In genomic region chr19:43934985-43935708, GRCh38 we compare ENCODE assay signal across 8 cellular contexts. TPM values are rescaled to one million over a fixed set of nuclear protein-coding genes. Genes with fewer than 3 reads are reported as not detected.
DNase-seq lines count a peak whose midpoint lies in the region; ATAC-seq, FAIRE-seq and TF ChIP-seq lines count a peak whose summit lies in the region.

ZNF45 (minus strand) TSS chr19:43935282; CDS start chr19:43922185, 13,097 bp downstream.

- H3K4me1 ChIP-seq in NT2/D1 (ENCODE audit: insufficient read depth, insufficient read length) (no peaks in the 10 kb centered on the region), H1 (replicated peaks in 1 of 4; ENCODE audit: control insufficient read depth in 3 of 4, insufficient read depth in 4 of 4, low read length in 3 of 4) (peaks cover 0 to 5% (median 1%) of the 10 kb centered on the region in 4 experiments; a peak in 1 of 7 replicates), mesenchymal stem cell (ENCODE audit: control insufficient read depth, insufficient read depth, low read depth, low read length) (no peaks in the 10 kb centered on the region)

- H4K91ac ChIP-seq in H1 (replicated peaks; ENCODE audit: insufficient read length, low read length) (no peak within 1 kb of the TSS), mesenchymal stem cell (ENCODE audit: low read length) (peak within 1 kb of the TSS; percentile 83)

- H3K4me1 Mint-ChIP-seq in activated CD8-positive, alpha-beta memory T cell treated with anti-CD3 and anti-CD28 coated beads, Interleukin-2, amount 10 ng/mL, durations not matched to agents 7 days and 5 days, result peaks cover 16% of the 10 kb centered on the region

- H3K23ac ChIP-seq in H1 (ENCODE audit: insufficient read length), result no peak within 1 kb of the TSS
- peak within 1 kb of the TSS in 1 of 2 experiments; percentile 79 for H3K23ac ChIP-seq in mesenchymal stem cell (ENCODE audit: low read length in 2 of 2)

- FAIRE-seq in HTR-8/SVneo (lab: Jason Lieb, UNC) (peak; percentile 59), H1 (lab: Jason Lieb, UNC) (peak; percentile 32)

- H3K9ac ChIP-seq in NT2/D1 (ENCODE audit: insufficient read length, low read depth) (peak within 1 kb of the TSS; percentile 92), H1 (replicated peaks in 1 of 4; ENCODE audit: extremely low read depth in 1 of 4, low read depth in 3 of 4, low read length in 3 of 4) (peak within 1 kb of the TSS; percentile 40 to 87 (median 60)), mesenchymal stem cell (ENCODE audit: low read length) (peak within 1 kb of the TSS; percentile 88)

- peaks cover 0 to 8% of the 10 kb centered on the region in 2 experiments; a peak in 1 of 4 replicates for H3K79me2 ChIP-seq in H1 (ENCODE audit: control insufficient read depth in 1 of 2, insufficient read depth in 2 of 2, low read length in 2 of 2)

- no peak within 1 kb of the TSS; the same call in 1 of the 2 replicates for H2BK5ac ChIP-seq in H1 (ENCODE audit: low read depth, low read length)
- H2BK5ac ChIP-seq in mesenchymal stem cell (ENCODE audit: low read depth, low read length, poor library complexity, severe bottlenecking), result peak within 1 kb of the TSS; percentile 21

- H3K4me2 ChIP-seq in H1 (ENCODE audit: insufficient read depth in 1 of 2, low read depth in 2 of 2, low read length in 2 of 2) (peak within 1 kb of the TSS; percentile 74 to 92), mesenchymal stem cell (ENCODE audit: low read length, poor library complexity, severe bottlenecking) (peak within 1 kb of the TSS; percentile 79)

- H3K27me3 ChIP-seq in NT2/D1 (ENCODE audit: insufficient read depth, insufficient read length) (no peaks in the 10 kb centered on the region), H1 (replicated peaks in 1 of 4; ENCODE audit: control insufficient read depth in 3 of 4, extremely low read depth in 1 of 4, insufficient read depth in 3 of 4, low read length in 3 of 4) (no peaks in the 10 kb centered on the region), mesenchymal stem cell (ENCODE audit: control insufficient read depth in 1 of 2, insufficient read depth in 1 of 2, low read length in 2 of 2) (no peaks in the 10 kb centered on the region)

- peak within 1 kb of the TSS; percentile 90 for H3K27ac Mint-ChIP-seq in activated CD8-positive, alpha-beta memory T cell treated with anti-CD3 and anti-CD28 coated beads, Interleukin-2, amount 10 ng/mL, durations not matched to agents 7 days and 5 days

- H2BK12ac ChIP-seq in H1 (ENCODE audit: low read depth, low read length), result no peak within 1 kb of the TSS
- no peak within 1 kb of the TSS for H2BK12ac ChIP-seq in mesenchymal stem cell (ENCODE audit: low read length in 2 of 2)

- no peaks in the 10 kb centered on the region for H3K23me2 ChIP-seq in H1 (ENCODE audit: low read depth, low read length)

- 3% methylated on average over 39 of the region's 42 CpGs; no CpG with 5 or more reads in 1 of the 2 experiments for WGBS in H1 (ENCODE audit: extremely low coverage in 1 of 2, insufficient coverage in 1 of 2, insufficient read length in 1 of 2, insufficient replicate concordance in 2 of 2, low coverage in 1 of 2, low lambda C conversion rate in 2 of 2, missing lambda C conversion rate in 1 of 2), 2 experiments
- WGBS in mesenchymal stem cell, result under 1% methylated on average over 42 of the region's 42 CpGs

- H2AFZ ChIP-seq in H1 (ENCODE audit: low read length) (peak within 1 kb of the TSS; percentile 99), mesenchymal stem cell (ENCODE audit: low read depth, low read length) (peak within 1 kb of the TSS; percentile 66)

- H2AK5ac ChIP-seq in H1 (ENCODE audit: low read depth, low read length) (no peak within 1 kb of the TSS), mesenchymal stem cell (ENCODE audit: low read length, severe bottlenecking) (no peak within 1 kb of the TSS)

- peak in 1 of 2 experiments; percentile 45; a peak in 1 of 3 replicates for TF ChIP-seq POLR2A in H1 (IDR thresholded peaks at IDR 0.05; ENCODE audit: control extremely low read depth in 1 of 2, low read depth in 2 of 2, low read length in 2 of 2)

- TF ChIP-seq EP300 in H1 (IDR thresholded peaks at IDR 0.05; ENCODE audit: borderline replicate concordance in 1 of 2, low read depth in 2 of 2, low read length in 2 of 2), result no peak

- H3K18ac ChIP-seq in H1 (ENCODE audit: extremely low read depth, low read length) (peak within 1 kb of the TSS; percentile 97), mesenchymal stem cell (ENCODE audit: low read depth in 1 of 2, low read length in 2 of 2) (peak within 1 kb of the TSS; percentile 44 to 70)

- POLR2A ChIA-PET in H1 (lab: Charles Lee; ENCODE audit: partially characterized antibody), result interaction anchor here (0.9 to 2.2 kb wide), 9 partner anchors 9 to 370 kb away, joined by 3 to 12 read pairs (median 3); partner anchors contain the start of genes ZNF155, ZNF221 and ZNF235

- no peak; a peak in 1 of 4 replicates for TF ChIP-seq RAD21 in H1 (IDR thresholded peaks at IDR 0.05 in 1 of 2, conservative IDR thresholded peaks at IDR 0.05 in 1 of 2; ENCODE audit: low read depth in 2 of 2, low read length in 2 of 2)

- peak within 1 kb of the TSS; percentile 65; the same call in 1 of the 2 replicates for H4K8ac ChIP-seq in H1 (ENCODE audit: extremely low read depth, insufficient read depth, low read length)
- peak within 1 kb of the TSS; percentile 97 for H4K8ac ChIP-seq in mesenchymal stem cell (ENCODE audit: low read length)

- H3K4me3 ChIP-seq in NT2/D1 (ENCODE audit: insufficient read length, low read depth) (peak within 1 kb of the TSS; percentile 81), H1 (ENCODE audit: extremely low read depth in 1 of 4, insufficient read depth in 2 of 4, low read depth in 3 of 4, low read length in 4 of 4) (peak within 1 kb of the TSS; percentile 68 to 93 (median 86)), mesenchymal stem cell (ENCODE audit: insufficient read depth in 1 of 2, low read depth in 1 of 2, low read length in 2 of 2) (peak within 1 kb of the TSS; percentile 74 to 87)

- peaks cover 9% of the 10 kb centered on the region for H3K9me3 Mint-ChIP-seq in activated CD8-positive, alpha-beta memory T cell treated with anti-CD3 and anti-CD28 coated beads, Interleukin-2, amount 10 ng/mL, durations not matched to agents 7 days and 5 days (ENCODE audit: low read depth)

- H3K9me3 ChIP-seq in NT2/D1 (ENCODE audit: insufficient read depth, low read length), result no peaks in the 10 kb centered on the region
- H3K9me3 ChIP-seq in H1 (ENCODE audit: insufficient read depth in 2 of 2, low read depth in 1 of 2, low read length in 1 of 2), result peaks cover 0 to 7% of the 10 kb centered on the region in 2 experiments; a peak in 2 of 4 replicates
- no peaks in the 10 kb centered on the region for H3K9me3 ChIP-seq in mesenchymal stem cell (ENCODE audit: control insufficient read depth, low read length)

- H2BK120ac ChIP-seq in H1 (replicated peaks; ENCODE audit: low read depth, low read length), result no peak within 1 kb of the TSS
- H2BK120ac ChIP-seq in mesenchymal stem cell (ENCODE audit: low read depth, low read length), result peak within 1 kb of the TSS; percentile 61

- H2BK15ac ChIP-seq in H1 (ENCODE audit: low read length), result no peak within 1 kb of the TSS
- peak within 1 kb of the TSS; percentile 83 for H2BK15ac ChIP-seq in mesenchymal stem cell (ENCODE audit: low read depth, poor library complexity, severe bottlenecking)

- H3K27ac ChIP-seq in H1 (ENCODE audit: low read depth, low read length) (peak within 1 kb of the TSS; percentile 28; the same call in 1 of the 2 replicates), mesenchymal stem cell (ENCODE audit: low read length, poor library complexity, severe bottlenecking) (peak within 1 kb of the TSS; percentile 89)

- peaks cover 31% of the 10 kb centered on the region for H3K36me3 Mint-ChIP-seq in activated CD8-positive, alpha-beta memory T cell treated with anti-CD3 and anti-CD28 coated beads, Interleukin-2, amount 10 ng/mL, durations not matched to agents 7 days and 5 days

- peak within 1 kb of the TSS; percentile 12 for H3K56ac ChIP-seq in H1 (replicated peaks; ENCODE audit: insufficient read length, low read depth, low read length)

- DNase-seq in CMK (ENCODE audit: low read depth), result peak; percentile 71
- peak; percentile 91 for DNase-seq in HTR-8/SVneo (ENCODE audit: insufficient read length, low spot score)
- peak; percentile 57 for DNase-seq in NT2/D1 (ENCODE audit: low read depth, low spot score)
- peak; percentile 91 for DNase-seq in activated CD8-positive, alpha-beta memory T cell treated with anti-CD3 and anti-CD28 coated beads, Interleukin-2, amount 10 ng/mL, durations not matched to agents 7 days and 5 days
- DNase-seq in H1 (ENCODE audit: low read depth in 1 of 2, low spot score in 2 of 2), result peak in 1 of 2 experiments; percentile 88
- DNase-seq in mesenchymal stem cell, result peak; percentile 94
- peak; percentile 75 for DNase-seq in stimulated activated CD8-positive, alpha-beta memory T cell treated with anti-CD3 and anti-CD28 coated beads, Interleukin-12 subunit alpha, Interleukin-12 subunit beta, amount 100 ng/mL, for 4 hours (ENCODE audit: low read depth)

- H4K5ac ChIP-seq in H1 (ENCODE audit: insufficient read length, low read depth, low read length), result peak within 1 kb of the TSS; percentile 93

- H3K4ac ChIP-seq in H1 (replicated peaks; ENCODE audit: insufficient read length, low read depth, low read length) (no peak within 1 kb of the TSS), mesenchymal stem cell (ENCODE audit: low read depth in 1 of 2, low read length in 2 of 2) (peak within 1 kb of the TSS; percentile 62 to 81)

- no peaks in the 10 kb centered on the region for H4K20me1 ChIP-seq in H1 (replicated peaks in 1 of 2; ENCODE audit: control insufficient read depth in 1 of 2, insufficient read depth in 2 of 2, low read length in 2 of 2)

- no peak within 1 kb of the TSS for H2BK20ac ChIP-seq in H1 (ENCODE audit: low read length)

- H3K27me3 Mint-ChIP-seq in activated CD8-positive, alpha-beta memory T cell treated with anti-CD3 and anti-CD28 coated beads, Interleukin-2, amount 10 ng/mL, durations not matched to agents 7 days and 5 days, result no peaks in the 10 kb centered on the region

- CTCF ChIA-PET in activated CD8-positive, alpha-beta memory T cell treated with anti-CD3 and anti-CD28 coated beads, Interleukin-2, amount 10 ng/mL, durations not matched to agents 7 days and 5 days (lab: Charles Lee), result interaction anchor here (1.0 to 1.7 kb wide), 8 partner anchors 11 to 415 kb away, joined by 3 to 18 read pairs (median 3); partner anchors contain the start of genes ZNF221, ZNF224 and ZNF283
- CTCF ChIA-PET in H1 (lab: Charles Lee; ENCODE audit: partially characterized antibody), result interaction anchor here (0.6 to 1.5 kb wide), 3 partner anchors 15 to 190 kb away, joined by 3 to 5 read pairs (median 3); no protein-coding TSS in a partner anchor

- H3K14ac ChIP-seq in H1 (ENCODE audit: insufficient read length) (no peak within 1 kb of the TSS), mesenchymal stem cell (ENCODE audit: low read length in 2 of 2) (peak within 1 kb of the TSS in 1 of 2 experiments; percentile 53)

- TF ChIP-seq CTCF in H1 (IDR thresholded peaks at IDR 0.05; ENCODE audit: control extremely low read depth in 1 of 3, insufficient read depth in 1 of 3, low read depth in 1 of 3, low read length in 3 of 3), result no peak

- no peaks in the 10 kb centered on the region for H3K79me1 ChIP-seq in H1 (ENCODE audit: low read depth, low read length)
- peaks cover 13% of the 10 kb centered on the region for H3K79me1 ChIP-seq in mesenchymal stem cell (replicated peaks; ENCODE audit: low read length, poor library complexity, severe bottlenecking)

- peak within 1 kb of the TSS; percentile 91 for H3K4me3 Mint-ChIP-seq in activated CD8-positive, alpha-beta memory T cell treated with anti-CD3 and anti-CD28 coated beads, Interleukin-2, amount 10 ng/mL, durations not matched to agents 7 days and 5 days

- H3K36me3 ChIP-seq in NT2/D1 (ENCODE audit: insufficient read depth, insufficient read length, low read length) (peaks cover 30% of the 10 kb centered on the region), H1 (ENCODE audit: control insufficient read depth in 2 of 4, insufficient read depth in 4 of 4, low read length in 3 of 4) (peaks cover 0 to 13% (median 6%) of the 10 kb centered on the region in 4 experiments; a peak in 4 of 8 replicates), mesenchymal stem cell (ENCODE audit: control insufficient read depth in 1 of 2, insufficient read depth in 2 of 2, low read depth in 1 of 2, low read length in 2 of 2) (peaks cover 12 to 26% of the 10 kb centered on the region in 2 experiments)

- peak; percentile 88 for ATAC-seq in GM21360 (IDR thresholded peaks at IDR 0.05; ENCODE audit: unreplicated experiment)
- ATAC-seq in activated CD8-positive, alpha-beta memory T cell treated with anti-CD3 and anti-CD28 coated beads, Interleukin-2, amount 10 ng/mL, durations not matched to agents 7 days and 5 days, result peak; percentile 97

RNA-seq across cellular contexts. Expression of gene ZNF45, which starts in this region (rescaled TPM):
- total RNA-seq in activated CD8-positive, alpha-beta memory T cell treated with anti-CD3 and anti-CD28 coated beads, Interleukin-2, amount 10 ng/mL, durations not matched to agents 7 days and 5 days, result 10 to 100 TPM; 17.1 to 17.9 TPM
- total RNA-seq in H1 (2021; fragmentation: NEBNext Ultra II Directional; extraction: Animal tissue kit (Norgen Biotek cat#: 25700)), result 13.1 and 16.2 TPM in 2 replicates
- polyA plus RNA-seq in H1 (2011; rRNA removed), result 4.6 and 4.8 TPM in 2 replicates
- 6.3 TPM for polyA plus RNA-seq in H1 (2011; cell fraction: cytosol; rRNA removed)
- 7.2 TPM for polyA plus RNA-seq in H1 (2011; cell fraction: nucleus; rRNA removed)
- polyA plus RNA-seq in H1 (2012, experiment 1 of 2), result 7.8 to 11.5 TPM (median 9.2 TPM) in 4 replicates
- 0.64 TPM for polyA plus RNA-seq in H1 (2012, experiment 2 of 2)
- polyA plus RNA-seq in H1 (2013, experiment 1 of 2), result 7.2 TPM
- polyA plus RNA-seq in H1 (2013, experiment 2 of 2), result 7.6 TPM
- 16.7 and 20.2 TPM in 2 replicates for polyA minus RNA-seq in H1 (2011; rRNA and poly(A)+ RNA removed)
- polyA minus RNA-seq in H1 (2011; cell fraction: cytosol; rRNA and poly(A)+ RNA removed), result 7.6 TPM
- 15.7 TPM for polyA minus RNA-seq in H1 (2011; cell fraction: nucleus; rRNA and poly(A)+ RNA removed)
- polyA plus RNA-seq in mesenchymal stem cell (2013, experiment 1 of 2), result 7.6 TPM
- 7.1 TPM for polyA plus RNA-seq in mesenchymal stem cell (2013, experiment 2 of 2)
